Comparison of ENCODE assay signal across 3 cellular contexts in the genomic region with DNA sequence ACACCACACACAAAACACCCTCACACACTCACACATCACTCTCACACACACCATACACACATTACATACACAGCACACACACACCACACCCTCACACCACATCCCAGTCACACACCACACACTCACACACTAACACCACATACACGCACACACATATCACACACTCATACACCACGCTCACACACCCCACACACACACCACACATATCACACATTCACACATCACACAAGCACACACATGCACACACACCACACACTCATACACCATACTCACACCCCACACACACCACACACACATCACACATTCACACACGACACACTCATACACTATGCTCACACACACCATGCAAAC.
TF ChIP-seq lines count a peak whose summit lies in the region.

No MANE protein-coding gene starts in this region.

TF ChIP-seq in HepG2, 621 proteins besides CTCF, POLR2A, EP300 and RAD21:
- 0 out of 2 replicates have a peak, but pooled peaks have one; percentile 18 for TF ChIP-seq NBN (conservative IDR thresholded peaks at IDR 0.05)
- TF ChIP-seq AHR (CRISPR knock-in tag; IDR thresholded peaks at IDR 0.05) = no peak

TF ChIP-seq in H1, 55 proteins besides CTCF, POLR2A, EP300 and RAD21:
- no peak for TF ChIP-seq TEAD4 (IDR thresholded peaks at IDR 0.05; ENCODE audit: low read depth, low read length)
- TF ChIP-seq POLR2AphosphoS5 (IDR thresholded peaks at IDR 0.05; ENCODE audit: low read depth, low read length) = no peak
- TF ChIP-seq CTBP2 (IDR thresholded peaks at IDR 0.05; ENCODE audit: borderline replicate concordance, insufficient read depth, insufficient read length, low read length) = no peak
- TF ChIP-seq CBX8 (IDR thresholded peaks at IDR 0.05; ENCODE audit: borderline replicate concordance, low read depth, low read length) = no peak
- TF ChIP-seq TAF7 (optimal IDR thresholded peaks at IDR 0.05; ENCODE audit: borderline replicate concordance, low read depth, low read length) = no peak
- no peak for TF ChIP-seq TCF12 (IDR thresholded peaks at IDR 0.05; ENCODE audit: low read depth, low read length)
- TF ChIP-seq EZH2 (IDR thresholded peaks at IDR 0.05; ENCODE audit: low read depth, low read length, severe bottlenecking) = no peak
- no peak for TF ChIP-seq RBBP5 (IDR thresholded peaks at IDR 0.05; ENCODE audit: borderline replicate concordance, low read depth, low read length)
- TF ChIP-seq HDAC6 (IDR thresholded peaks at IDR 0.05; ENCODE audit: low read depth, low read length) = no peak
- no peak for TF ChIP-seq SRF (IDR thresholded peaks at IDR 0.05; ENCODE audit: low read depth, low read length)
- TF ChIP-seq RNF2 (IDR thresholded peaks at IDR 0.05; ENCODE audit: borderline replicate concordance, low read depth, low read length, missing control alignments, poor library complexity, severe bottlenecking) = no peak
- no peak for TF ChIP-seq SP4 (IDR thresholded peaks at IDR 0.05; ENCODE audit: low read length)
- TF ChIP-seq CREB1 (IDR thresholded peaks at IDR 0.05) = no peak
- TF ChIP-seq ASH2L (IDR thresholded peaks at IDR 0.05; ENCODE audit: low read length) = no peak
- TF ChIP-seq SAP30 (IDR thresholded peaks at IDR 0.05; ENCODE audit: insufficient read depth, insufficient replicate concordance, low read length) = no peak
- TF ChIP-seq EGR1 (IDR thresholded peaks at IDR 0.05; ENCODE audit: borderline replicate concordance, low read depth, low read length) = no peak
TF ChIP-seq in H1: peak in this region for 0.

TF ChIP-seq in neural cell, 6 proteins besides CTCF, POLR2A, EP300 and RAD21:
- TF ChIP-seq EZH2 (IDR thresholded peaks at IDR 0.05; ENCODE audit: borderline replicate concordance, insufficient read depth, low read length, poor library complexity, severe bottlenecking) (no peak), POLR2AphosphoS5 (IDR thresholded peaks at IDR 0.05) (no peak), TAF1 (IDR thresholded peaks at IDR 0.05; ENCODE audit: low read depth) (no peak)
- TF ChIP-seq, protein P1, sequence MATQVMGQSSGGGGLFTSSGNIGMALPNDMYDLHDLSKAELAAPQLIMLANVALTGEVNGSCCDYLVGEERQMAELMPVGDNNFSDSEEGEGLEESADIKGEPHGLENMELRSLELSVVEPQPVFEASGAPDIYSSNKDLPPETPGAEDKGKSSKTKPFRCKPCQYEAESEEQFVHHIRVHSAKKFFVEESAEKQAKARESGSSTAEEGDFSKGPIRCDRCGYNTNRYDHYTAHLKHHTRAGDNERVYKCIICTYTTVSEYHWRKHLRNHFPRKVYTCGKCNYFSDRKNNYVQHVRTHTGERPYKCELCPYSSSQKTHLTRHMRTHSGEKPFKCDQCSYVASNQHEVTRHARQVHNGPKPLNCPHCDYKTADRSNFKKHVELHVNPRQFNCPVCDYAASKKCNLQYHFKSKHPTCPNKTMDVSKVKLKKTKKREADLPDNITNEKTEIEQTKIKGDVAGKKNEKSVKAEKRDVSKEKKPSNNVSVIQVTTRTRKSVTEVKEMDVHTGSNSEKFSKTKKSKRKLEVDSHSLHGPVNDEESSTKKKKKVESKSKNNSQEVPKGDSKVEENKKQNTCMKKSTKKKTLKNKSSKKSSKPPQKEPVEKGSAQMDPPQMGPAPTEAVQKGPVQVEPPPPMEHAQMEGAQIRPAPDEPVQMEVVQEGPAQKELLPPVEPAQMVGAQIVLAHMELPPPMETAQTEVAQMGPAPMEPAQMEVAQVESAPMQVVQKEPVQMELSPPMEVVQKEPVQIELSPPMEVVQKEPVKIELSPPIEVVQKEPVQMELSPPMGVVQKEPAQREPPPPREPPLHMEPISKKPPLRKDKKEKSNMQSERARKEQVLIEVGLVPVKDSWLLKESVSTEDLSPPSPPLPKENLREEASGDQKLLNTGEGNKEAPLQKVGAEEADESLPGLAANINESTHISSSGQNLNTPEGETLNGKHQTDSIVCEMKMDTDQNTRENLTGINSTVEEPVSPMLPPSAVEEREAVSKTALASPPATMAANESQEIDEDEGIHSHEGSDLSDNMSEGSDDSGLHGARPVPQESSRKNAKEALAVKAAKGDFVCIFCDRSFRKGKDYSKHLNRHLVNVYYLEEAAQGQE (IDR thresholded peaks at IDR 0.05; ENCODE audit: borderline replicate concordance) = no peak
TF ChIP-seq in neural cell: peak in this region for 0.
